ENCODE assay signal across 8 cellular contexts in genomic region chr12:6767301-6767591, GRCh38. TPM values are rescaled to one million over a fixed set of nuclear protein-coding genes. Genes with fewer than 3 reads are reported as not detected.
DNase-seq lines count a peak whose midpoint lies in the region; ATAC-seq and TF ChIP-seq lines count a peak whose summit lies in the region.

No MANE protein-coding gene starts in this region.

- TF ChIP-seq RAD21 in liver (IDR thresholded peaks at IDR 0.05) = no peak

- H3K36me3 Mint-ChIP-seq in activated T-cell treated with anti-CD3 and anti-CD28 coated beads, Interleukin-2, amount 50 U/mL, for 4 hours (ENCODE audit: insufficient read depth) = peaks cover 2% of the 10 kb centered on the region

- DNase-seq in activated T-cell treated with anti-CD3 and anti-CD28 coated beads, Interleukin-2, amount 50 U/mL, for 4 hours = no peak
- no peak for DNase-seq in activated T-cell treated with anti-CD3 and anti-CD28 coated beads for 4 hours
- no peak for DNase-seq in ascending aorta (ENCODE audit: low spot score in 2 of 2)
- DNase-seq in transverse colon = no peak
- DNase-seq in SIG-M5 (lab: John Stamatoyannopoulos, UW) = no peak
- DNase-seq in ACHN = no peak
- DNase-seq in G401 (ENCODE audit: low spot score) = no peak

- H3K9me3 ChIP-seq in ascending aorta (no peaks in the 10 kb centered on the region), liver (ENCODE audit: control insufficient read depth in 4 of 4, low read length in 3 of 4) (no peaks in the 10 kb centered on the region), transverse colon (no peaks in the 10 kb centered on the region)

- TF ChIP-seq CTCF in ascending aorta (IDR thresholded peaks at IDR 0.05) (no peak), liver (IDR thresholded peaks at IDR 0.05; ENCODE audit: low read depth, low read length, missing input control) (no peak), transverse colon (IDR thresholded peaks at IDR 0.05) (no peak)

- H3K9ac ChIP-seq in liver (ENCODE audit: low read depth in 1 of 2, low read length in 2 of 2) = peak overlapping the region; percentile 68 to 94

- peak overlapping the region; percentile 96 to 97 for H3K4me3 ChIP-seq in ascending aorta
- peak overlapping the region; percentile 84 to 97 (median 86) for H3K4me3 ChIP-seq in liver (ENCODE audit: low read depth in 1 of 3, low read length in 3 of 3)
- H3K4me3 ChIP-seq in transverse colon = peak overlapping the region; percentile 68 to 86 (median 82)

- H3K27me3 Mint-ChIP-seq in activated T-cell treated with anti-CD3 and anti-CD28 coated beads, Interleukin-2, amount 50 U/mL, for 4 hours (ENCODE audit: low read depth) = peaks cover 35% of the 10 kb centered on the region

- in situ Hi-C loops in transverse colon (cut with MboI; ENCODE audit: low pct_ligation_motif_present in 1 of 4, low pct_unique_long_range_greater_than_20kb in 1 of 4, low sequenced_read_pairs in 3 of 4) = no loop called here
- in situ Hi-C loops in ACHN (cut with HindIII; ENCODE audit: low pct_ligation_motif_present, low pct_unique_long_range_greater_than_20kb, low sequenced_read_pairs) = no loop called here
- in situ Hi-C loops in G401 (cut with HindIII; ENCODE audit: low sequenced_read_pairs) = no loop called here

- no peak for ATAC-seq in activated T-cell treated with anti-CD3 and anti-CD28 coated beads, Interleukin-2, amount 50 U/mL, for 4 hours

- peak overlapping the region; percentile 76 for H3K4me3 Mint-ChIP-seq in activated T-cell treated with anti-CD3 and anti-CD28 coated beads, Interleukin-2, amount 50 U/mL, for 4 hours

- no peaks in the 10 kb centered on the region for H3K27me3 ChIP-seq in ascending aorta
- H3K27me3 ChIP-seq in liver (ENCODE audit: control insufficient read depth in 4 of 4, insufficient read depth in 4 of 4, low read length in 3 of 4) = no peaks in the 10 kb centered on the region
- no peaks in the 10 kb centered on the region for H3K27me3 ChIP-seq in transverse colon

- TF ChIP-seq EP300 in transverse colon (IDR thresholded peaks at IDR 0.05; ENCODE audit: low read depth) = no peak

- H3K9me3 Mint-ChIP-seq in activated T-cell treated with anti-CD3 and anti-CD28 coated beads, Interleukin-2, amount 50 U/mL, for 4 hours = no peaks in the 10 kb centered on the region

- intact Hi-C loops in ascending aorta (cut with DNase I) = loop anchor here (1.0 to 5.0 kb wide), 3 partner anchors 11 to 215 kb away; partner anchors contain the start of gene ING4
- intact Hi-C loops in transverse colon (cut with DNase I; ENCODE audit: low total_unique reads) = no loop called here

- H3K4me1 ChIP-seq in ascending aorta = peaks cover 10 to 33% of the 10 kb centered on the region in 2 donors
- peaks cover 14 to 72% (median 50%) of the 10 kb centered on the region in 4 donors for H3K4me1 ChIP-seq in liver (ENCODE audit: control insufficient read depth in 4 of 4, insufficient read depth in 4 of 4, low read length in 3 of 4)
- peaks cover 19 to 80% (median 55%) of the 10 kb centered on the region in 4 donors for H3K4me1 ChIP-seq in transverse colon

- peaks cover 13 to 18% of the 10 kb centered on the region in 2 donors for H3K36me3 ChIP-seq in ascending aorta
- H3K36me3 ChIP-seq in liver (ENCODE audit: control insufficient read depth in 4 of 4, insufficient read depth in 3 of 4, low read depth in 1 of 4, low read length in 3 of 4) = peaks cover 0 to 6% (median 4%) of the 10 kb centered on the region in 4 donors
- no peaks in the 10 kb centered on the region for H3K36me3 ChIP-seq in transverse colon

- WGBS in liver = 2% methylated on average over 17 of the region's 17 CpGs
- WGBS in transverse colon (ENCODE audit: low coverage in 1 of 2), 2 donors = 2% methylated on average over 17 of the region's 17 CpGs; no CpG with 5 or more reads in 1 of the 2 donors

- H3K27ac ChIP-seq in ascending aorta (peak overlapping the region; percentile 84 to 97), liver (ENCODE audit: low read depth in 1 of 2, low read length in 2 of 2) (peak overlapping the region; percentile 88 to 93), transverse colon (peak overlapping the region; percentile 92 to 94 (median 93))

- peaks cover 45% of the 10 kb centered on the region for H3K4me1 Mint-ChIP-seq in activated T-cell treated with anti-CD3 and anti-CD28 coated beads, Interleukin-2, amount 50 U/mL, for 4 hours (ENCODE audit: low read depth)

- no peak for TF ChIP-seq POLR2A in transverse colon (IDR thresholded peaks at IDR 0.05)

TF ChIP-seq in liver, 16 proteins besides CTCF, POLR2A, EP300 and RAD21:
- TF ChIP-seq, protein P1, sequence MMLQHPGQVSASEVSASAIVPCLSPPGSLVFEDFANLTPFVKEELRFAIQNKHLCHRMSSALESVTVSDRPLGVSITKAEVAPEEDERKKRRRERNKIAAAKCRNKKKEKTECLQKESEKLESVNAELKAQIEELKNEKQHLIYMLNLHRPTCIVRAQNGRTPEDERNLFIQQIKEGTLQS (IDR thresholded peaks at IDR 0.05) = no peak
- no peak for TF ChIP-seq RXRA (IDR thresholded peaks at IDR 0.05)
- no peak for TF ChIP-seq HNF4A (conservative IDR thresholded peaks at IDR 0.05)
- TF ChIP-seq GABPA (IDR thresholded peaks at IDR 0.05 in 1 of 2, conservative IDR thresholded peaks at IDR 0.05 in 1 of 2) = no peak
- TF ChIP-seq FOXA1 (IDR thresholded peaks at IDR 0.05) = no peak
- TF ChIP-seq JUND (IDR thresholded peaks at IDR 0.05) = no peak
- TF ChIP-seq NR2F2 (IDR thresholded peaks at IDR 0.05) = no peak
- TF ChIP-seq TAF1 (conservative IDR thresholded peaks at IDR 0.05) = no peak
- no peak for TF ChIP-seq SP1 (IDR thresholded peaks at IDR 0.05)
- no peak for TF ChIP-seq HNF4G (IDR thresholded peaks at IDR 0.05)
- no peak for TF ChIP-seq ZBTB33 (IDR thresholded peaks at IDR 0.05)
- no peak for TF ChIP-seq MAX (IDR thresholded peaks at IDR 0.05)
- no peak for TF ChIP-seq YY1 (IDR thresholded peaks at IDR 0.05)

RNA-seq across cellular contexts. Expression of gene PTMS, which starts 1.1 kb away (rescaled TPM):
- total RNA-seq in activated T-cell treated with anti-CD3 and anti-CD28 coated beads, Interleukin-2, amount 50 U/mL, for 4 hours = 10 to 100 TPM; 26.3 to 32.6 (median 29.4) TPM
- total RNA-seq in ascending aorta (361 TPM), liver (100 to 1,000 TPM in 1 of 2 donors, 10 to 100 TPM in 1; 26.3 to 106 TPM), transverse colon (100 to 1,000 TPM in 1 of 4 donors, 10 to 100 TPM in 3; 64.0 to 124 (median 83.9) TPM)
- polyA plus RNA-seq in liver = 100 to 1,000 TPM; 103 to 261 TPM
- total RNA-seq in G401 (2014; rRNA removed; shearing (Covaris generic)) = 259 and 267 TPM in 2 replicates

RNA-seq across cellular contexts. Expression of gene LAG3, which starts 5.1 kb away (rescaled TPM):
- 100 to 1,000 TPM in 1 of 3 donors, 10 to 100 TPM in 2; 71.1 to 125 (median 86.4) TPM for total RNA-seq in activated T-cell treated with anti-CD3 and anti-CD28 coated beads, Interleukin-2, amount 50 U/mL, for 4 hours
- not detected for total RNA-seq in ascending aorta
- under 1 TPM; 0.14 to 0.42 TPM for total RNA-seq in liver
- polyA plus RNA-seq in liver = 1 to 10 TPM in 1 of 2 donors, under 1 TPM in 1; 0.53 to 1.2 TPM
- total RNA-seq in transverse colon = 1 to 10 TPM in 1 of 4 donors, under 1 TPM in 1, not detected in 2; 0.68 to 1.4 TPM
- total RNA-seq in G401 (2014; rRNA removed; shearing (Covaris generic)) = 0.31 and 0.58 TPM in 2 replicates

RNA-seq across cellular contexts. Expression of gene MLF2, which starts 14.3 kb away (rescaled TPM):
- 100 to 1,000 TPM; 185 to 199 (median 189) TPM for total RNA-seq in activated T-cell treated with anti-CD3 and anti-CD28 coated beads, Interleukin-2, amount 50 U/mL, for 4 hours
- total RNA-seq in ascending aorta (145 TPM), liver (100 to 1,000 TPM in 1 of 2 donors, 10 to 100 TPM in 1; 59.6 to 131 TPM), transverse colon (100 to 1,000 TPM; 100 to 360 (median 164) TPM)
- polyA plus RNA-seq in liver = 100 to 1,000 TPM; 194 to 235 TPM
- 342 and 364 TPM in 2 replicates for total RNA-seq in G401 (2014; rRNA removed; shearing (Covaris generic))

RNA-seq across cellular contexts. Expression of gene CD4, which starts 22.1 kb away (rescaled TPM):
- 10 to 100 TPM; 42.0 to 76.9 (median 51.4) TPM for total RNA-seq in activated T-cell treated with anti-CD3 and anti-CD28 coated beads, Interleukin-2, amount 50 U/mL, for 4 hours
- total RNA-seq in ascending aorta = 2.6 TPM
- 10 to 100 TPM; 22.5 to 44.8 TPM for total RNA-seq in liver
- 10 to 100 TPM; 15.9 to 41.5 TPM for polyA plus RNA-seq in liver
- 1 to 10 TPM in 3 of 4 donors, under 1 TPM in 1; 1.00 to 7.9 (median 2.8) TPM for total RNA-seq in transverse colon
- total RNA-seq in G401 (2014; rRNA removed; shearing (Covaris generic)) = 0.34 and 1.3 TPM in 2 replicates

RNA-seq across cellular contexts. Expression of gene COPS7A, which starts 43.4 kb away (rescaled TPM):
- 10 to 100 TPM; 46.5 to 54.4 (median 48.1) TPM for total RNA-seq in activated T-cell treated with anti-CD3 and anti-CD28 coated beads, Interleukin-2, amount 50 U/mL, for 4 hours
- total RNA-seq in ascending aorta (221 TPM), liver (10 to 100 TPM; 26.0 to 31.3 TPM), transverse colon (10 to 100 TPM; 13.1 to 44.9 (median 36.9) TPM)
- 10 to 100 TPM; 33.5 to 37.7 TPM for polyA plus RNA-seq in liver
- 47.0 and 47.6 TPM in 2 replicates for total RNA-seq in G401 (2014; rRNA removed; shearing (Covaris generic))

Comparison
In these comparisons a context has a peak if more than half of its experiments do, and no peak if none do; other contexts are left out.
1. RNA of gene LAG3, which starts 5.1 kb away (total RNA-seq): 71.1 to 125 TPM in activated T-cell treated with anti-CD3 and anti-CD28 coated beads, Interleukin-2, amount 50 U/mL, for 4 hours; 0.68 to 1.4 TPM in transverse colon, 0.31 to 0.58 TPM in G401, 0.14 to 0.42 TPM in liver and not detected in ascending aorta (single experiment); every median in the first group is over 10 times any median in the second.
2. Peak in every context shown above with its lines, with median percentiles within 50 percentile points of each other: H3K27ac ChIP-seq and H3K4me3 ChIP-seq.